1 cellular context compared by ENCODE assay signal in genomic region chr12:39467432-39467870, GRCh38.
TF ChIP-seq lines count a peak whose summit lies in the region.

No MANE protein-coding gene starts in this region.

TF ChIP-seq in GM12878, 131 proteins besides CTCF, POLR2A, EP300 and RAD21 (continued from another document and continues in another):
- no peak for TF ChIP-seq POU2F2 (IDR thresholded peaks at IDR 0.05; ENCODE audit: borderline replicate concordance, low read depth, low read length)
- no peak for TF ChIP-seq CHD4 (IDR thresholded peaks at IDR 0.05)
- no peak for TF ChIP-seq HCFC1 (IDR thresholded peaks at IDR 0.05; ENCODE audit: low read length)
- TF ChIP-seq ZNF622 (IDR thresholded peaks at IDR 0.05): no peak
- no peak for TF ChIP-seq SREBF1 (IDR thresholded peaks at IDR 0.05; ENCODE audit: low read length)
- TF ChIP-seq IRF4 (IDR thresholded peaks at IDR 0.05; ENCODE audit: low read depth, low read length): peak; percentile 63; the same call in 1 of the 2 replicates
- no peak for TF ChIP-seq ZNF384 (IDR thresholded peaks at IDR 0.05; ENCODE audit: borderline replicate concordance, low read depth, low read length)
- TF ChIP-seq SPI1 (IDR thresholded peaks at IDR 0.05; ENCODE audit: borderline replicate concordance, insufficient read depth, low read depth, low read length): no peak
- TF ChIP-seq ZZZ3 (IDR thresholded peaks at IDR 0.05; ENCODE audit: control insufficient read depth, insufficient read length, low read depth): no peak
- TF ChIP-seq ASH2L (IDR thresholded peaks at IDR 0.05; ENCODE audit: borderline replicate concordance, low read depth): no peak
- no peak for TF ChIP-seq ATF7 (IDR thresholded peaks at IDR 0.05; ENCODE audit: low read depth)
- TF ChIP-seq MYB (IDR thresholded peaks at IDR 0.05; ENCODE audit: borderline replicate concordance, low read depth, low read length): no peak
- TF ChIP-seq BRCA1 (IDR thresholded peaks at IDR 0.05; ENCODE audit: low read depth, low read length): no peak
- TF ChIP-seq SRF (IDR thresholded peaks at IDR 0.05; ENCODE audit: low read depth in 2 of 2, low read length in 2 of 2): peak in 1 of 2 experiments; percentile 56; a peak in 1 of 4 replicates
- TF ChIP-seq BCL11A (IDR thresholded peaks at IDR 0.05; ENCODE audit: low read depth, low read length): no peak; the same call in 1 of the 2 replicates
- peak; percentile 78; the same call in 1 of the 2 replicates for TF ChIP-seq ZBED1 (IDR thresholded peaks at IDR 0.05; ENCODE audit: borderline replicate concordance)
- no peak for TF ChIP-seq HDGF (IDR thresholded peaks at IDR 0.05)
- no peak for TF ChIP-seq SMC3 (IDR thresholded peaks at IDR 0.05; ENCODE audit: borderline replicate concordance, low read length)
- TF ChIP-seq ZNF207 (IDR thresholded peaks at IDR 0.05; ENCODE audit: borderline replicate concordance): no peak
- no peak for TF ChIP-seq NFXL1 (IDR thresholded peaks at IDR 0.05; ENCODE audit: borderline replicate concordance)
- TF ChIP-seq WRNIP1 (IDR thresholded peaks at IDR 0.05; ENCODE audit: borderline replicate concordance, low read depth, low read length): no peak
- no peak for TF ChIP-seq ESRRA (IDR thresholded peaks at IDR 0.05; ENCODE audit: low read length)
- TF ChIP-seq HDAC6 (IDR thresholded peaks at IDR 0.05; ENCODE audit: unreplicated experiment): no peak
- TF ChIP-seq IRF3 (IDR thresholded peaks at IDR 0.05): no peak
- TF ChIP-seq NBN (IDR thresholded peaks at IDR 0.05): no peak
- peak; percentile 94 for TF ChIP-seq JUNB (IDR thresholded peaks at IDR 0.05)
- no peak for TF ChIP-seq FOS (IDR thresholded peaks at IDR 0.05; ENCODE audit: borderline replicate concordance, extremely low read depth, insufficient read length)
- peak; percentile 97 for TF ChIP-seq TCF7 (IDR thresholded peaks at IDR 0.05; ENCODE audit: borderline replicate concordance)
- no peak for TF ChIP-seq EZH2 (IDR thresholded peaks at IDR 0.05; ENCODE audit: borderline replicate concordance, control insufficient read depth, low read depth, low read length)
- TF ChIP-seq, protein P1, sequence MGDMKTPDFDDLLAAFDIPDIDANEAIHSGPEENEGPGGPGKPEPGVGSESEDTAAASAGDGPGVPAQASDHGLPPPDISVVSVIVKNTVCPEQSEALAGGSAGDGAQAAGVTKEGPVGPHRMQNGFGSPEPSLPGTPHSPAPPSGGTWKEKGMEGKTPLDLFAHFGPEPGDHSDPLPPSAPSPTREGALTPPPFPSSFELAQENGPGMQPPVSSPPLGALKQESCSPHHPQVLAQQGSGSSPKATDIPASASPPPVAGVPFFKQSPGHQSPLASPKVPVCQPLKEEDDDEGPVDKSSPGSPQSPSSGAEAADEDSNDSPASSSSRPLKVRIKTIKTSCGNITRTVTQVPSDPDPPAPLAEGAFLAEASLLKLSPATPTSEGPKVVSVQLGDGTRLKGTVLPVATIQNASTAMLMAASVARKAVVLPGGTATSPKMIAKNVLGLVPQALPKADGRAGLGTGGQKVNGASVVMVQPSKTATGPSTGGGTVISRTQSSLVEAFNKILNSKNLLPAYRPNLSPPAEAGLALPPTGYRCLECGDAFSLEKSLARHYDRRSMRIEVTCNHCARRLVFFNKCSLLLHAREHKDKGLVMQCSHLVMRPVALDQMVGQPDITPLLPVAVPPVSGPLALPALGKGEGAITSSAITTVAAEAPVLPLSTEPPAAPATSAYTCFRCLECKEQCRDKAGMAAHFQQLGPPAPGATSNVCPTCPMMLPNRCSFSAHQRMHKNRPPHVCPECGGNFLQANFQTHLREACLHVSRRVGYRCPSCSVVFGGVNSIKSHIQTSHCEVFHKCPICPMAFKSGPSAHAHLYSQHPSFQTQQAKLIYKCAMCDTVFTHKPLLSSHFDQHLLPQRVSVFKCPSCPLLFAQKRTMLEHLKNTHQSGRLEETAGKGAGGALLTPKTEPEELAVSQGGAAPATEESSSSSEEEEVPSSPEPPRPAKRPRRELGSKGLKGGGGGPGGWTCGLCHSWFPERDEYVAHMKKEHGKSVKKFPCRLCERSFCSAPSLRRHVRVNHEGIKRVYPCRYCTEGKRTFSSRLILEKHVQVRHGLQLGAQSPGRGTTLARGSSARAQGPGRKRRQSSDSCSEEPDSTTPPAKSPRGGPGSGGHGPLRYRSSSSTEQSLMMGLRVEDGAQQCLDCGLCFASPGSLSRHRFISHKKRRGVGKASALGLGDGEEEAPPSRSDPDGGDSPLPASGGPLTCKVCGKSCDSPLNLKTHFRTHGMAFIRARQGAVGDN (IDR thresholded peaks at IDR 0.05): no peak
- no peak for TF ChIP-seq E2F4 (IDR thresholded peaks at IDR 0.05; ENCODE audit: low read depth, low read length)
- peak; percentile 85 for TF ChIP-seq MEF2A (IDR thresholded peaks at IDR 0.05; ENCODE audit: insufficient read depth, low read depth, low read length)
- TF ChIP-seq MTA2 (IDR thresholded peaks at IDR 0.05; ENCODE audit: low read depth): peak; percentile 47
- no peak for TF ChIP-seq JUND (IDR thresholded peaks at IDR 0.05; ENCODE audit: low read depth, low read length)
- TF ChIP-seq IKZF2 (IDR thresholded peaks at IDR 0.05): peak; percentile 32 to 45; a peak in 2 of 4 replicates
- TF ChIP-seq CHD2 (IDR thresholded peaks at IDR 0.05; ENCODE audit: borderline replicate concordance, low read depth, low read length): no peak
- peak; percentile 95 for TF ChIP-seq NFIC (IDR thresholded peaks at IDR 0.05; ENCODE audit: low read depth, low read length)
- TF ChIP-seq POLR2AphosphoS2 (IDR thresholded peaks at IDR 0.05; ENCODE audit: low read depth, low read length): no peak
- peak in 1 of 2 experiments; percentile 83; a peak in 1 of 4 replicates for TF ChIP-seq CEBPB (IDR thresholded peaks at IDR 0.05; ENCODE audit: borderline replicate concordance in 1 of 2, low read depth in 2 of 2, low read length in 2 of 2)
- TF ChIP-seq USF1 (IDR thresholded peaks at IDR 0.05; ENCODE audit: borderline replicate concordance, extremely low read length, insufficient read depth, low read depth, low read length): no peak
- no peak for TF ChIP-seq SUZ12 (IDR thresholded peaks at IDR 0.05; ENCODE audit: unreplicated experiment)
- TF ChIP-seq MXI1 (IDR thresholded peaks at IDR 0.05; ENCODE audit: low read depth, low read length): no peak
- peak; percentile 91; the same call in 1 of the 2 replicates for TF ChIP-seq MTA3 (IDR thresholded peaks at IDR 0.05; ENCODE audit: borderline replicate concordance, low read length)
- no peak for TF ChIP-seq CHD1 (IDR thresholded peaks at IDR 0.05; ENCODE audit: low read depth, low read length)
- no peak for TF ChIP-seq RCOR1 (conservative IDR thresholded peaks at IDR 0.05; ENCODE audit: low read depth, low read length)
- TF ChIP-seq TAF1 (IDR thresholded peaks at IDR 0.05; ENCODE audit: borderline replicate concordance, low read depth, low read length): no peak
- TF ChIP-seq KAT2A (conservative IDR thresholded peaks at IDR 0.05; ENCODE audit: control insufficient read depth, low read depth, low read length): no peak
- TF ChIP-seq CREM (IDR thresholded peaks at IDR 0.05; ENCODE audit: low read depth): peak; percentile 67
- TF ChIP-seq IKZF1 (conservative IDR thresholded peaks at IDR 0.05): peak; percentile 45
- no peak for TF ChIP-seq ZBTB40 (IDR thresholded peaks at IDR 0.05; ENCODE audit: borderline replicate concordance)
- TF ChIP-seq, protein P2, sequence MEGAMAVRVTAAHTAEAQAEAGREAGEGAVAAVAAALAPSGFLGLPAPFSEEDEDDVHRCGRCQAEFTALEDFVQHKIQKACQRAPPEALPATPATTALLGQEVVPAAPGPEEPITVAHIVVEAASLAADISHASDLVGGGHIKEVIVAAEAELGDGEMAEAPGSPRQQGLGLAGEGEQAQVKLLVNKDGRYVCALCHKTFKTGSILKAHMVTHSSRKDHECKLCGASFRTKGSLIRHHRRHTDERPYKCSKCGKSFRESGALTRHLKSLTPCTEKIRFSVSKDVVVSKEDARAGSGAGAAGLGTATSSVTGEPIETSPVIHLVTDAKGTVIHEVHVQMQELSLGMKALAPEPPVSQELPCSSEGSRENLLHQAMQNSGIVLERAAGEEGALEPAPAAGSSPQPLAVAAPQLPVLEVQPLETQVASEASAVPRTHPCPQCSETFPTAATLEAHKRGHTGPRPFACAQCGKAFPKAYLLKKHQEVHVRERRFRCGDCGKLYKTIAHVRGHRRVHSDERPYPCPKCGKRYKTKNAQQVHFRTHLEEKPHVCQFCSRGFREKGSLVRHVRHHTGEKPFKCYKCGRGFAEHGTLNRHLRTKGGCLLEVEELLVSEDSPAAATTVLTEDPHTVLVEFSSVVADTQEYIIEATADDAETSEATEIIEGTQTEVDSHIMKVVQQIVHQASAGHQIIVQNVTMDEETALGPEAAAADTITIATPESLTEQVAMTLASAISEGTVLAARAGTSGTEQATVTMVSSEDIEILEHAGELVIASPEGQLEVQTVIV (IDR thresholded peaks at IDR 0.05; ENCODE audit: borderline replicate concordance, partially characterized antibody): no peak
- TF ChIP-seq SP1 (IDR thresholded peaks at IDR 0.05; ENCODE audit: low read depth, low read length): no peak
- TF ChIP-seq, protein P3, sequence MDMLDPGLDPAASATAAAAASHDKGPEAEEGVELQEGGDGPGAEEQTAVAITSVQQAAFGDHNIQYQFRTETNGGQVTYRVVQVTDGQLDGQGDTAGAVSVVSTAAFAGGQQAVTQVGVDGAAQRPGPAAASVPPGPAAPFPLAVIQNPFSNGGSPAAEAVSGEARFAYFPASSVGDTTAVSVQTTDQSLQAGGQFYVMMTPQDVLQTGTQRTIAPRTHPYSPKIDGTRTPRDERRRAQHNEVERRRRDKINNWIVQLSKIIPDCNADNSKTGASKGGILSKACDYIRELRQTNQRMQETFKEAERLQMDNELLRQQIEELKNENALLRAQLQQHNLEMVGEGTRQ (IDR thresholded peaks at IDR 0.05; ENCODE audit: borderline replicate concordance, low read depth, low read length): no peak
- TF ChIP-seq PAX5 (IDR thresholded peaks at IDR 0.05; ENCODE audit: borderline replicate concordance, low read depth, low read length): no peak
- no peak for TF ChIP-seq FOXK2 (IDR thresholded peaks at IDR 0.05)
